22 cellular contexts compared by ENCODE assay signal in the genomic region with DNA sequence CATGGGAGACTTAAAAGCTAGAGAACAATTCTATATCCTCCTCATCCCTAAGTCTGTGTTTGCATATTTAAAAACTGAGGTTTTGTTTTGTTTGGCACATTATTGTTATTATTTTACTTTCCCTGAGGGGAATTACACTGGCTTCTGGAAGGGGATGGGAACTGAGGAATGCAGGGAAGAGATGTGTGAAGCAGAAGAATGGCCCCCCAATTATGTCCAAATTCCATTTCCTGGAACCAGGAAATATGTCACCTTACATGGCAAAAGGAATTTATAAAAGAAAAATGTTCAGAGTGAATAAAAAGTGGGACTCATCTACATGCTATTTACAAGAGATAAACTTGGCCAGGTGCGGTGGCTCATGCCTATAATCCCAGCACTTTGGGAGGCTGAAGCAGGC.
"Had no signal": no experiment of that assay in that cellular context is flagged by ENCODE, and none has a peak within 500 bp of the region (broad histone marks: within the 10 kb centered on the region; RNA-seq: fewer than 3 reads in every experiment).

No MANE protein-coding gene starts in this region.

- H3K27ac ChIP-seq: RWPE1 had no signal

- H3K27me3 ChIP-seq: MG63 had no signal

- H3K4me3 ChIP-seq: K562, MG63 had no signal

- ATAC-seq: K562, Panc1, PC-3 had no signal

- H3K9me3 ChIP-seq: MG63 had no signal

- H3K36me3 ChIP-seq: MG63 had no signal

- DNase-seq: MG63; NCI-H1092; NCI-H1105 treated with DMSO at 0.1 percent for 48 hours; NCI-H1417 treated with DMSO at 0.1 percent for 48 hours; NCI-H146; NCI-H1694 treated with DMSO at 0.1 percent for 48 hours; NCI-H1930; NCI-H2081 treated with DMSO at 0.1 percent for 48 hours; NCI-H2171; NCI-H226; NCI-H446; NCI-H510A; NCI-H524 treated with DMSO at 0.1 percent for 48 hours; NCI-H69; NCI-H774; NK-92 treated with Interleukin-12 subunit alpha and Interleukin-12 subunit beta, amount 100 ng/mL, for 24 hours; PC-3; SHP77; T-helper 2 cell had no signal
